Comparison of ENCODE assay signal across 8 cellular contexts in the genomic region with DNA sequence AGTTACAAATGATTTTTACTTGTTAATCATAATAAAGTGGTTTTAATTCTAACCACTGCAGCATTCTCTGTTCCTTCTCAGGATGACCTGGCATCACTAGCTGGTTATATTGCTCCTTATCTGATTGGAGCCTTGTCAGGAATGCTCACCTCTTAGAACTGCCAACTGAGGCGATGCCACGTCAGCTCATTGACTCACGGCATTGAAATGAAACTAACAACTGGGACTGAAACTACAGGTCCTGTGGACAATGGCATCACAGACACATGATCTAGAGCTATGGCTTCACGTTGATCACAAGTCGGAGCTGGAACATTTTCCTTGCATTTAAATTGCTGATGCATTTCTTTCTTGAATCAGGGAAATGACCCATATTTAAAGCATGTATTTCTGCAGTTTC. TPM values are rescaled to one million over a fixed set of nuclear protein-coding genes. Genes with fewer than 3 reads are reported as not detected.
DNase-seq lines count a peak whose midpoint lies in the region; ATAC-seq lines count a peak whose summit lies in the region.

No MANE protein-coding gene starts in this region.

- peak; percentile 89 for ATAC-seq in HG02759 (IDR thresholded peaks at IDR 0.05; ENCODE audit: unreplicated experiment)
- peak; percentile 48 to 51 for ATAC-seq in right cardiac atrium
- ATAC-seq in HG03108 (IDR thresholded peaks at IDR 0.05; ENCODE audit: unreplicated experiment): no peak
- ATAC-seq in activated naive CD8-positive, alpha-beta T cell treated with anti-CD3 and anti-CD28 coated beads, Interleukin-2, amount 50 U/mL, for 24 hours: no peak

- H3K9me3 Mint-ChIP-seq in activated naive CD8-positive, alpha-beta T cell treated with anti-CD3 and anti-CD28 coated beads, Interleukin-2, amount 50 U/mL, for 24 hours: peaks cover 18% of the 10 kb centered on the region

- H3K27me3 Mint-ChIP-seq in activated naive CD8-positive, alpha-beta T cell treated with anti-CD3 and anti-CD28 coated beads, Interleukin-2, amount 50 U/mL, for 24 hours: peaks cover 2% of the 10 kb centered on the region

- H3K9me3 ChIP-seq in right cardiac atrium (ENCODE audit: control insufficient read depth, low read length): no peaks in the 10 kb centered on the region

- H3K27me3 ChIP-seq in right cardiac atrium (ENCODE audit: control insufficient read depth, insufficient read depth): no peaks in the 10 kb centered on the region

- H3K4me1 Mint-ChIP-seq in activated naive CD8-positive, alpha-beta T cell treated with anti-CD3 and anti-CD28 coated beads, Interleukin-2, amount 50 U/mL, for 24 hours: no peaks in the 10 kb centered on the region

- no peak overlapping the region for H3K27ac ChIP-seq in right cardiac atrium (ENCODE audit: low read length)

- peaks cover 2% of the 10 kb centered on the region for H3K4me1 ChIP-seq in right cardiac atrium (ENCODE audit: control insufficient read depth, insufficient read depth, low read length)

- no peak overlapping the region for H3K27ac Mint-ChIP-seq in activated naive CD8-positive, alpha-beta T cell treated with anti-CD3 and anti-CD28 coated beads, Interleukin-2, amount 50 U/mL, for 24 hours

- H3K4me3 Mint-ChIP-seq in activated naive CD8-positive, alpha-beta T cell treated with anti-CD3 and anti-CD28 coated beads, Interleukin-2, amount 50 U/mL, for 24 hours: no peak overlapping the region

- WGBS in right cardiac atrium: 21% methylated on average over 5 of the region's 5 CpGs

- DNase-seq in EL: peak; percentile 99
- peak; percentile 25 to 75 for DNase-seq in SHP77 (lab: John Stamatoyannopoulos, UW)
- peak in 1 of 3 donors; percentile 36 for DNase-seq in right cardiac atrium
- DNase-seq in activated naive CD8-positive, alpha-beta T cell treated with anti-CD3 and anti-CD28 coated beads, Interleukin-2, amount 50 U/mL, for 24 hours: no peak
- no peak for DNase-seq in head of caudate nucleus
- DNase-seq in KG1 (lab: John Stamatoyannopoulos, UW): no peak

- intact Hi-C loops in right cardiac atrium (cut with DNase I) (no loop called here), head of caudate nucleus (cut with DNase I) (no loop called here)

- H3K36me3 Mint-ChIP-seq in activated naive CD8-positive, alpha-beta T cell treated with anti-CD3 and anti-CD28 coated beads, Interleukin-2, amount 50 U/mL, for 24 hours (ENCODE audit: low read depth): no peaks in the 10 kb centered on the region

- H3K4me3 ChIP-seq in right cardiac atrium (ENCODE audit: low read length): no peak overlapping the region

RNA-seq across cellular contexts. Expression of a gene that starts 54.9 kb away (rescaled TPM):
- 1 to 10 TPM; 2.8 to 6.2 (median 4.2) TPM for total RNA-seq in right cardiac atrium
- polyA plus RNA-seq in right cardiac atrium: 2.9 TPM

Comparison
In these comparisons a context has a peak if more than half of its experiments do, and no peak if none do; other contexts are left out.
1. DNase-seq: peak in EL (single experiment) and SHP77 (2 of 2); none in activated naive CD8-positive, alpha-beta T cell treated with anti-CD3 and anti-CD28 coated beads, Interleukin-2, amount 50 U/mL, for 24 hours (single experiment), head of caudate nucleus (0 of 42) and KG1 (single experiment).
2. ATAC-seq: peak in HG02759 (single experiment) and right cardiac atrium (2 of 2); none in HG03108 (single experiment) and activated naive CD8-positive, alpha-beta T cell treated with anti-CD3 and anti-CD28 coated beads, Interleukin-2, amount 50 U/mL, for 24 hours (single experiment).